ENCODE assay signal across 1 cellular context in the genomic region with DNA sequence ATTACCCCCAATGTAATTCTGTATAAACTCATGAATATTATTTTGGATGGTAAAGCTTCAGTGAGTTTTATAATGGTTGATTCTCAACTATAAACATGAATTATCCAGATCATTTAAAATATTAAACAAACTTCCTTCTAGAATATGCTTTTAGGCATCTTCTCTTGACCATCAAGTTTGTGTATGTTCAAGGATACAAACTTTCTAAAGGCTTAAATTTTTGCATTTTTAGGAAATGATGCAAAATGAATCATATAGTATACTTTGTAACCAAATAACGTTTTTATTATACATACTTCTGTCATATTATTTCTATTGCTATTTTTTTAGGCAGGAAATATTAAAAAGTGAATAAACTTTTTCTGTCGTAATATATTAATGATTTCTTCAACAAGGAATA.
TF ChIP-seq lines count a peak whose summit lies in the region.

No MANE protein-coding gene starts in this region.

TF ChIP-seq in GM23338, 12 proteins besides CTCF, POLR2A, EP300 and RAD21 (continued from another document):
- TF ChIP-seq REST (IDR thresholded peaks at IDR 0.05; ENCODE audit: unreplicated experiment) (no peak), NANOG (IDR thresholded peaks at IDR 0.05; ENCODE audit: borderline replicate concordance) (no peak), CREB1 (CRISPR knock-in tag; IDR thresholded peaks at IDR 0.05; ENCODE audit: low read depth) (no peak), POLR2AphosphoS5 (IDR thresholded peaks at IDR 0.05; ENCODE audit: low read depth) (no peak), STAT1 (IDR thresholded peaks at IDR 0.05; ENCODE audit: unreplicated experiment) (no peak), JUNB (IDR thresholded peaks at IDR 0.05; ENCODE audit: unreplicated experiment) (no peak), EZH2phosphoT487 (IDR thresholded peaks at IDR 0.05; ENCODE audit: unreplicated experiment) (no peak), ZNF114 (CRISPR knock-in tag; IDR thresholded peaks at IDR 0.05) (no peak)
TF ChIP-seq in GM23338: peak in this region for 0.
